Comparison of ENCODE assay signal across 1 cellular context in genomic region chr22:31646186-31647019, GRCh38.
TF ChIP-seq lines count a peak whose summit lies in the region.

No MANE protein-coding gene starts in this region.

TF ChIP-seq in IMR-90, 13 proteins besides CTCF, POLR2A, EP300 and RAD21 (continued from another document):
- TF ChIP-seq RCOR1 (IDR thresholded peaks at IDR 0.05; ENCODE audit: insufficient replicate concordance, low read length) (peak; percentile 94), CEBPB (IDR thresholded peaks at IDR 0.05; ENCODE audit: low read depth, low read length) (no peak), RFX5 (IDR thresholded peaks at IDR 0.05; ENCODE audit: low read depth, low read length) (no peak)
